19 cellular contexts compared by ENCODE assay signal in genomic region chr5:122790354-122791123, GRCh38. TPM values are rescaled to one million over a fixed set of nuclear protein-coding genes. Genes with fewer than 3 reads are reported as not detected.
A peak's percentile ranks its signal among the peaks of the same experiment; 100 is the strongest.
DNase-seq lines count a peak whose midpoint lies in the region; ATAC-seq, FAIRE-seq and TF ChIP-seq lines count a peak whose summit lies in the region.
"Had no signal": no experiment of that assay in that cellular context is flagged by ENCODE, and none has a peak within 500 bp of the region (broad histone marks: within the 10 kb centered on the region; RNA-seq: fewer than 3 reads in every experiment).

No MANE protein-coding gene starts in this region.

- ATAC-seq in HG03520 (IDR thresholded peaks at IDR 0.05; ENCODE audit: unreplicated experiment), result no peak
- no peak for ATAC-seq in naive thymus-derived CD4-positive, alpha-beta T cell
- ATAC-seq: HepG2 had no signal

- H3K36me3 Mint-ChIP-seq in dendritic cell treated with granulocyte-macrophage colony-stimulating factor and Interleukin-4, amounts not matched to agents 40 ng/mL and 50 ng/mL, for 4 days (ENCODE audit: low read depth), result peaks cover 50% of the 10 kb centered on the region
- peaks cover 16 to 60% (median 51%) of the 10 kb centered on the region in 5 donors for H3K36me3 Mint-ChIP-seq in naive thymus-derived CD4-positive, alpha-beta T cell

- TF ChIP-seq POLR2A in GM12892 (IDR thresholded peaks at IDR 0.05; ENCODE audit: low read depth, low read length), result no peak

- no peaks in the 10 kb centered on the region for H3K4me1 ChIP-seq in naive thymus-derived CD4-positive, alpha-beta T cell (ENCODE audit: control insufficient read depth in 2 of 2, insufficient read depth in 2 of 2, low read length in 2 of 2)

- DNase-seq in GM12892 (ENCODE audit: insufficient read length) (no peak), MV-4-11 (lab: John Stamatoyannopoulos, UW) (peak; percentile 46), SK-N-DZ (ENCODE audit: low spot score) (no peak)
- no peak for DNase-seq in stimulated activated CD4-positive, alpha-beta T cell treated with anti-CD3 and anti-CD28 coated beads, Interleukin-4, amount 100 ng/mL, for 1 hour
- DNase-seq in naive thymus-derived CD4-positive, alpha-beta T cell, result no peak
- DNase-seq: ACHN, COR-L47, DMS 273 treated with DMSO at 0.1 percent for 48 hours, DND-41, GOT3, NCI-H1105, NCI-H2081 treated with DMSO at 0.1 percent for 48 hours, OCI-M1, SIG-M5 had no signal

- H3K4me3 Mint-ChIP-seq in dendritic cell treated with granulocyte-macrophage colony-stimulating factor and Interleukin-4, amounts not matched to agents 40 ng/mL and 50 ng/mL, for 4 days, result no peak overlapping the region
- peak overlapping the region in 1 of 10 donors; percentile 37 for H3K4me3 Mint-ChIP-seq in naive thymus-derived CD4-positive, alpha-beta T cell
- H3K4me3 Mint-ChIP-seq: T-helper 1 cell treated with Interleukin-12 subunit alpha and Interleukin-12 subunit beta and Interleukin-4 antibody, amounts not matched to agents 30 μg/mL and 1 μg/mL, for 36 hours had no signal

- peak; percentile 9 for FAIRE-seq in GM12892 (lab: Jason Lieb, UNC)
- FAIRE-seq: HepG2 had no signal

- POLR2A ChIA-PET in naive thymus-derived CD4-positive, alpha-beta T cell (lab: Charles Lee), result no interaction called here

- peak overlapping the region; percentile 68 for H3K27ac Mint-ChIP-seq in dendritic cell treated with granulocyte-macrophage colony-stimulating factor and Interleukin-4, amounts not matched to agents 40 ng/mL and 50 ng/mL, for 4 days
- no peak overlapping the region for H3K27ac Mint-ChIP-seq in naive thymus-derived CD4-positive, alpha-beta T cell
- H3K27ac Mint-ChIP-seq: T-helper 1 cell treated with Interleukin-12 subunit alpha and Interleukin-12 subunit beta and Interleukin-4 antibody, amounts not matched to agents 30 μg/mL and 1 μg/mL, for 36 hours had no signal

- H3K27me3 Mint-ChIP-seq in dendritic cell treated with granulocyte-macrophage colony-stimulating factor and Interleukin-4, amounts not matched to agents 40 ng/mL and 50 ng/mL, for 4 days, result no peaks in the 10 kb centered on the region
- H3K27me3 Mint-ChIP-seq in naive thymus-derived CD4-positive, alpha-beta T cell, result no peaks in the 10 kb centered on the region

- H3K4me3 ChIP-seq in naive thymus-derived CD4-positive, alpha-beta T cell (ENCODE audit: low read length), result no peak overlapping the region

- peaks cover 9% of the 10 kb centered on the region for H3K9me3 Mint-ChIP-seq in dendritic cell treated with granulocyte-macrophage colony-stimulating factor and Interleukin-4, amounts not matched to agents 40 ng/mL and 50 ng/mL, for 4 days
- H3K9me3 Mint-ChIP-seq in naive thymus-derived CD4-positive, alpha-beta T cell, result peaks cover 0 to 30% (median 15%) of the 10 kb centered on the region in 11 donors

- no peaks in the 10 kb centered on the region for H3K9me3 ChIP-seq in naive thymus-derived CD4-positive, alpha-beta T cell (ENCODE audit: control insufficient read depth in 2 of 3, low read length in 3 of 3)

- intact Hi-C loops in dendritic cell treated with granulocyte-macrophage colony-stimulating factor and Interleukin-4, amounts not matched to agents 40 ng/mL and 50 ng/mL, for 4 days (cut with micrococcal nuclease), result loop anchor here (2.0 to 10.0 kb wide), 2 partner anchors 14 to 266 kb away; no protein-coding TSS in a partner anchor
- intact Hi-C loops in naive thymus-derived CD4-positive, alpha-beta T cell (cut with micrococcal nuclease), result no loop called here

- H3K4me1 Mint-ChIP-seq in dendritic cell treated with granulocyte-macrophage colony-stimulating factor and Interleukin-4, amounts not matched to agents 40 ng/mL and 50 ng/mL, for 4 days (ENCODE audit: low read depth), result peaks cover 49% of the 10 kb centered on the region
- peaks cover 0 to 50% (median 24%) of the 10 kb centered on the region in 7 donors for H3K4me1 Mint-ChIP-seq in naive thymus-derived CD4-positive, alpha-beta T cell

- no peaks in the 10 kb centered on the region for H3K27me3 ChIP-seq in naive thymus-derived CD4-positive, alpha-beta T cell (ENCODE audit: control insufficient read depth in 2 of 2, insufficient read depth in 2 of 2, low read length in 2 of 2)

- peaks cover 0 to 8% (median 0%) of the 10 kb centered on the region in 3 experiments for H3K36me3 ChIP-seq in naive thymus-derived CD4-positive, alpha-beta T cell (ENCODE audit: control insufficient read depth in 2 of 3, insufficient read depth in 3 of 3, low read length in 3 of 3)

- CTCF ChIA-PET in naive thymus-derived CD4-positive, alpha-beta T cell (lab: Charles Lee), result no interaction called here

- H3K27ac ChIP-seq in naive thymus-derived CD4-positive, alpha-beta T cell (ENCODE audit: low read depth, low read length), result no peak overlapping the region
- H3K27ac ChIP-seq: C4-2B had no signal

RNA-seq across cellular contexts. Expression of gene SNX2, which starts 15.7 kb away (rescaled TPM):
- polyA plus RNA-seq in GM12892 (2012; ENCODE audit: missing spikeins), result 67.9 TPM
- polyA plus RNA-seq in SK-N-DZ (2014; cell fraction: cytosol; rRNA removed), result 52.5 and 59.3 TPM in 2 replicates
- 13.3 and 20.9 TPM in 2 replicates for polyA plus RNA-seq in SK-N-DZ (2014; cell fraction: nucleus; rRNA removed)
- total RNA-seq in naive thymus-derived CD4-positive, alpha-beta T cell, result 10 to 100 TPM; 35.7 to 79.7 (median 49.5) TPM
- 10 to 100 TPM; 74.6 to 98.6 TPM for polyA plus RNA-seq in naive thymus-derived CD4-positive, alpha-beta T cell

RNA-seq across cellular contexts. Expression of gene SNX24, which starts 54.9 kb away (rescaled TPM):
- 2.7 TPM for polyA plus RNA-seq in GM12892 (2012; ENCODE audit: missing spikeins)
- polyA plus RNA-seq in SK-N-DZ (2014; cell fraction: cytosol; rRNA removed), result 11.8 and 15.7 TPM in 2 replicates
- 8.3 and 11.0 TPM in 2 replicates for polyA plus RNA-seq in SK-N-DZ (2014; cell fraction: nucleus; rRNA removed)
- 1 to 10 TPM; 1.3 to 3.5 (median 2.4) TPM for total RNA-seq in naive thymus-derived CD4-positive, alpha-beta T cell
- 1 to 10 TPM; 1.2 to 2.1 TPM for polyA plus RNA-seq in naive thymus-derived CD4-positive, alpha-beta T cell
